ENCODE assay signal across 8 cellular contexts in genomic region chr13:105442941-105443340, GRCh38. TPM values are rescaled to one million over a fixed set of nuclear protein-coding genes. Genes with fewer than 3 reads are reported as not detected.
DNase-seq lines count a peak whose midpoint lies in the region; ATAC-seq, FAIRE-seq and TF ChIP-seq lines count a peak whose summit lies in the region.
"Had no signal": no experiment of that assay in that cellular context is flagged by ENCODE, and none has a peak within 500 bp of the region (broad histone marks: within the 10 kb centered on the region; RNA-seq: fewer than 3 reads in every experiment).

No MANE protein-coding gene starts in this region.

- no peaks in the 10 kb centered on the region for H3K4me1 Mint-ChIP-seq in effector memory CD8-positive, alpha-beta T cell (ENCODE audit: low read depth in 2 of 2)

- no peaks in the 10 kb centered on the region for H3K27me3 ChIP-seq in small intestine (ENCODE audit: control insufficient read depth in 2 of 2, insufficient read depth in 2 of 2, low read length in 2 of 2)

- H3K4me1 ChIP-seq in small intestine (ENCODE audit: control insufficient read depth in 2 of 2, insufficient read depth in 1 of 2, low read depth in 1 of 2, low read length in 1 of 2) = no peaks in the 10 kb centered on the region

- DNase-seq in HCEC 1CT (peak; percentile 5), RCC 7860 (ENCODE audit: low spot score) (peak; percentile 98), foreskin fibroblast (peak; percentile 94 to 98), small intestine (peak; percentile 82), SHP77 (lab: John Stamatoyannopoulos, UW) (no peak), middle frontal gyrus (ENCODE audit: extremely low spot score, low spot score) (no peak)
- no peak for DNase-seq in effector memory CD8-positive, alpha-beta T cell

- no peak for ATAC-seq in effector memory CD8-positive, alpha-beta T cell (replicated peaks)

- peak; percentile 97 for FAIRE-seq in RCC 7860 (lab: Jason Lieb, UNC)
- peak; percentile 57 for FAIRE-seq in small intestine (lab: Jason Lieb, UNC)

- H3K36me3 ChIP-seq in small intestine (ENCODE audit: control insufficient read depth in 2 of 2, insufficient read depth in 2 of 2, low read length in 2 of 2) = no peaks in the 10 kb centered on the region

- H3K27ac Mint-ChIP-seq in effector memory CD8-positive, alpha-beta T cell = no peak overlapping the region
- H3K27ac Mint-ChIP-seq: activated T-helper 1 cell treated with anti-CD3 and anti-CD28 coated beads, Interleukin-12 subunit alpha, Interleukin-12 subunit beta, Interleukin-2, Interleukin-4 antibody, amounts not matched to agents 30 ng/mL and 10 ng/mL and 1 ng/mL, durations not matched to agents 14 hours and 24 hours and 36 hours had no signal

- H3K27ac ChIP-seq in small intestine (ENCODE audit: low read depth in 1 of 2, low read length in 1 of 2) = no peak overlapping the region

- no peaks in the 10 kb centered on the region for H3K9me3 Mint-ChIP-seq in effector memory CD8-positive, alpha-beta T cell
- H3K9me3 Mint-ChIP-seq: activated T-helper 1 cell treated with anti-CD3 and anti-CD28 coated beads, Interleukin-12 subunit alpha, Interleukin-12 subunit beta, Interleukin-2, Interleukin-4 antibody, amounts not matched to agents 30 ng/mL and 10 ng/mL and 1 ng/mL, durations not matched to agents 14 hours and 24 hours and 36 hours had no signal

- WGBS in small intestine, 3 donors = 3 to 10% (median 7%) methylated on average over 1 of the region's 1 CpG

- no peaks in the 10 kb centered on the region for H3K9me3 ChIP-seq in small intestine (ENCODE audit: control insufficient read depth, low read depth)

- TF ChIP-seq CTCF in foreskin fibroblast (IDR thresholded peaks at IDR 0.05; ENCODE audit: low read depth, low read length) = no peak

- H3K36me3 Mint-ChIP-seq in effector memory CD8-positive, alpha-beta T cell (ENCODE audit: insufficient read depth) = no peaks in the 10 kb centered on the region

- H3K4me3 ChIP-seq in foreskin fibroblast (ENCODE audit: low read depth in 1 of 2, low read length in 2 of 2) (no peak overlapping the region), small intestine (ENCODE audit: low read depth in 1 of 2, low read length in 2 of 2) (no peak overlapping the region)

- H3K4me3 Mint-ChIP-seq in effector memory CD8-positive, alpha-beta T cell = no peak overlapping the region
- H3K4me3 Mint-ChIP-seq: activated T-helper 1 cell treated with anti-CD3 and anti-CD28 coated beads, Interleukin-12 subunit alpha, Interleukin-12 subunit beta, Interleukin-2, Interleukin-4 antibody, amounts not matched to agents 30 ng/mL and 10 ng/mL and 1 ng/mL, durations not matched to agents 14 hours and 24 hours and 36 hours had no signal

- H3K27me3 Mint-ChIP-seq in effector memory CD8-positive, alpha-beta T cell = no peaks in the 10 kb centered on the region

RNA-seq across cellular contexts. Expression of gene DAOA, which starts 22.9 kb away (rescaled TPM):
- polyA plus RNA-seq in small intestine = not detected

Comparison
In these comparisons a context has a peak if more than half of its experiments do, and no peak if none do; other contexts are left out.
1. DNase-seq: peak in HCEC 1CT (single experiment), RCC 7860 (single experiment), foreskin fibroblast (2 of 2) and small intestine (single experiment); none in SHP77 (0 of 2), effector memory CD8-positive, alpha-beta T cell (0 of 3) and middle frontal gyrus (single experiment).